22 cellular contexts compared by ENCODE assay signal in the genomic region with DNA sequence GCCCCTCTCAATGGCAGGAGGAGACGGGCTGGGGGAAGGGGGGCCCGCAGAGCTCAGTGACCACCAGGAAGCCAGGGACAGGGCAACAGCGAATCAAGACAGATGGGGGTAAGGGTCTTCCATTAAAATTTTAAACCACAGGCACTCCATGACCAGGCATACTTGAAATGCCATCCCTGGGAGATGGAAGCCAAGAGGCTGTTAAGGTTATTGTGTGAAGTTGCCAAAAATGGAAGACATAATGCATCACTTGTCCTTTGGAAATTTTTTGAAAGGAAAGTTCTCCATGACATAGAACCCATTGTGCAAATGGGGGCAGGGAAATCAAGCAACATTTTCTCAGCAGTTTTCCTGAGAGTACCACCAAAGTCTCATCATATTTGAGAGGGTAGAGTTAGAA.
A peak's percentile ranks its signal among the peaks of the same experiment; 100 is the strongest.
DNase-seq lines count a peak whose midpoint lies in the region; TF ChIP-seq lines count a peak whose summit lies in the region.
"Had no signal": no experiment of that assay in that cellular context is flagged by ENCODE, and none has a peak within 500 bp of the region (broad histone marks: within the 10 kb centered on the region; RNA-seq: fewer than 3 reads in every experiment).

No MANE protein-coding gene starts in this region.

- H3K4me1 ChIP-seq in esophagus squamous epithelium: no peaks in the 10 kb centered on the region
- H3K4me1 ChIP-seq: Caco-2 had no signal

- TF ChIP-seq CTCF in fibroblast of the aortic adventitia (IDR thresholded peaks at IDR 0.05; ENCODE audit: insufficient read depth, low read length) (no peak), WERI-Rb-1 (IDR thresholded peaks at IDR 0.05; ENCODE audit: low read depth, low read length) (no peak), esophagus squamous epithelium (IDR thresholded peaks at IDR 0.05) (no peak)

- H3K36me3 ChIP-seq in WERI-Rb-1 (no peaks in the 10 kb centered on the region), esophagus squamous epithelium (no peaks in the 10 kb centered on the region)

- TF ChIP-seq POLR2A in esophagus squamous epithelium (IDR thresholded peaks at IDR 0.05): no peak

- 86 to 89% methylated on average over 3 of the region's 3 CpGs for WGBS in esophagus squamous epithelium, 2 donors

- H3K9me3 ChIP-seq in WERI-Rb-1 (ENCODE audit: severe bottlenecking) (peaks cover 5% of the 10 kb centered on the region), esophagus squamous epithelium (no peaks in the 10 kb centered on the region)
- H3K9me3 ChIP-seq: Caco-2, SK-N-SH had no signal

- DNase-seq in COLO829 (ENCODE audit: low spot score): peak; percentile 54
- peak; percentile 80 for DNase-seq in SK-MEL-5 (ENCODE audit: low read depth, low spot score)
- peak; percentile 37 for DNase-seq in fibroblast of the aortic adventitia (ENCODE audit: low read depth)
- peak; percentile 66 for DNase-seq in posterior vena cava (ENCODE audit: low spot score)
- no peak for DNase-seq in WERI-Rb-1
- no peak for DNase-seq in activated naive CD4-positive, alpha-beta T cell treated with Interleukin-2 at 50 U/mL for 16 hours
- DNase-seq in NCI-H128 (lab: John Stamatoyannopoulos, UW; ENCODE audit: unreplicated experiment): no peak
- DNase-seq in esophagus squamous epithelium (lab: John Stamatoyannopoulos, UW): no peak
- DNase-seq: AML-193; Caco-2; CD4-positive, alpha-beta memory T cell; KBM-7; MV-4-11; NCI-H1105; NCI-H146; NCI-H1930; NCI-H2227 treated with DMSO at 0.1 percent for 48 hours; NCI-H526 treated with DMSO at 0.1 percent for 48 hours; SHP77 treated with DMSO at 0.1 percent for 48 hours; SK-N-SH had no signal

- in situ Hi-C loops in SK-MEL-5 (cut with HindIII; ENCODE audit: low pct_unique_long_range_greater_than_20kb, low sequenced_read_pairs): no loop called here

- H3K27me3 ChIP-seq in WERI-Rb-1 (ENCODE audit: insufficient read depth, low read depth, severe bottlenecking): no peaks in the 10 kb centered on the region
- H3K27me3 ChIP-seq in esophagus squamous epithelium: peaks cover 0 to 9% (median 0%) of the 10 kb centered on the region in 4 donors
- H3K27me3 ChIP-seq: BLaER1 treated with 17β-estradiol and CSF1 and Interleukin-3, amounts not matched to agents 10 nM and 100 nM had no signal

- H3K4me3 ChIP-seq in fibroblast of the aortic adventitia (ENCODE audit: low read depth, low read length) (no peak overlapping the region), WERI-Rb-1 (ENCODE audit: low read depth, low read length) (no peak overlapping the region), esophagus squamous epithelium (no peak overlapping the region)
- H3K4me3 ChIP-seq: BLaER1 treated with 17β-estradiol and CSF1 and Interleukin-3, amounts not matched to agents 10 nM and 100 nM had no signal

- H3K27ac ChIP-seq in WERI-Rb-1: no peak overlapping the region
- H3K27ac ChIP-seq in esophagus squamous epithelium: no peak overlapping the region
- H3K27ac ChIP-seq: BLaER1 treated with 17β-estradiol and CSF1 and Interleukin-3, amounts not matched to agents 10 nM and 100 nM; RWPE1 had no signal

- intact Hi-C loops in posterior vena cava (cut with DNase I): no loop called here
- intact Hi-C loops in esophagus squamous epithelium (cut with DNase I): no loop called here

Comparison
In these comparisons a context has a peak if more than half of its experiments do, and no peak if none do; other contexts are left out.
1. DNase-seq: peak in COLO829 (single experiment), SK-MEL-5 (single experiment), fibroblast of the aortic adventitia (single experiment) and posterior vena cava (single experiment); none in WERI-Rb-1 (single experiment), activated naive CD4-positive, alpha-beta T cell treated with Interleukin-2 at 50 U/mL for 16 hours (single experiment), NCI-H128 (single experiment) and esophagus squamous epithelium (single experiment).